In genomic region chr17:49180998-49181635, GRCh38 we compare ENCODE assay signal across 17 cellular contexts. TPM values are rescaled to one million over a fixed set of nuclear protein-coding genes. Genes with fewer than 3 reads are reported as not detected.
"Had no signal": no experiment of that assay in that cellular context is flagged by ENCODE, and none has a peak within 500 bp of the region (broad histone marks: within the 10 kb centered on the region; RNA-seq: fewer than 3 reads in every experiment).

No MANE protein-coding gene starts in this region.

- H2AFZ ChIP-seq: hepatocyte, parathyroid adenoma had no signal

- H3K27ac ChIP-seq: breast epithelium, colonic mucosa, dorsolateral prefrontal cortex, hepatocyte, parathyroid adenoma, suprapubic skin had no signal

- H3K36me3 ChIP-seq: breast epithelium, colonic mucosa, suprapubic skin had no signal

- H3K9ac ChIP-seq: parathyroid adenoma had no signal

- DNase-seq: mammary epithelial cell had no signal

- H3K9me3 ChIP-seq: colonic mucosa had no signal

- H3K27me3 ChIP-seq: colonic mucosa, hepatocyte had no signal

- H3K79me2 ChIP-seq: hepatocyte, parathyroid adenoma had no signal

- H3K4me2 ChIP-seq: hepatocyte had no signal

- H3K4me3 ChIP-seq: breast epithelium, colonic mucosa, dorsolateral prefrontal cortex, hepatocyte, suprapubic skin had no signal

- H3K4me1 ChIP-seq: breast epithelium, colonic mucosa, parathyroid adenoma, suprapubic skin had no signal

RNA-seq across cellular contexts. Expression of gene GNGT2, which starts 29.3 kb away (rescaled TPM):
- total RNA-seq: hepatocyte, mammary epithelial cell, myocyte had no signal
- polyA plus RNA-seq: hepatocyte, mammary epithelial cell had no signal

RNA-seq across cellular contexts. Expression of gene ABI3, which starts 29.4 kb away (rescaled TPM):
- total RNA-seq: mammary epithelial cell, myocyte had no signal
- polyA plus RNA-seq: mammary epithelial cell had no signal

RNA-seq across cellular contexts. Expression of gene B4GALNT2, which starts 48.5 kb away (rescaled TPM):
- total RNA-seq: activated naive CD8-positive, alpha-beta T cell treated with anti-CD3 and anti-CD28 coated beads for 36 hours; left ventricle myocardium superior; myocyte; pulmonary artery endothelial cell; skeletal muscle tissue had no signal
- polyA plus RNA-seq: endothelial cell of umbilical vein, immature natural killer cell, right cardiac atrium had no signal

RNA-seq across cellular contexts. Expression of gene PHOSPHO1, which starts 49.5 kb away (rescaled TPM):
- total RNA-seq: activated B cell treated with CpG ODN at 0.5 μM for 24 hours; activated CD4-positive, alpha-beta T cell treated with anti-CD3 and anti-CD28 coated beads for 36 hours; activated naive CD8-positive, alpha-beta T cell treated with anti-CD3 and anti-CD28 coated beads for 36 hours; colonic mucosa; endothelial cell of umbilical vein; hepatocyte had no signal
